In genomic region chr1:163066686-163067085, GRCh38 we compare ENCODE assay signal across 28 cellular contexts. TPM values are rescaled to one million over a fixed set of nuclear protein-coding genes. Genes with fewer than 3 reads are reported as not detected.
"Had no signal": no experiment of that assay in that cellular context is flagged by ENCODE, and none has a peak within 500 bp of the region (broad histone marks: within the 10 kb centered on the region; RNA-seq: fewer than 3 reads in every experiment).

No MANE protein-coding gene starts in this region.

- H3K27me3 ChIP-seq: stomach, testis, tibial artery, uterus, vagina had no signal

- H3K4me3 ChIP-seq: stomach, suprapubic skin, testis, thoracic aorta, thyroid gland, tibial artery, tibial nerve, transverse colon, upper lobe of left lung, upper lobe of right lung, uterus, vagina had no signal

- H3K9me3 Mint-ChIP-seq: stimulated activated effector memory CD8-positive, alpha-beta T cell treated with anti-CD3 and anti-CD28 coated beads, Interleukin-12 subunit alpha, Interleukin-12 subunit beta, amount 100 ng/mL, for 72 hours; stimulated activated memory B cell treated with anti-CD40 and anti-IgM and Interleukin-4, amounts not matched to agents 10 μg/mL and 1 μg/mL and 100 μg/mL, for 72 hours; stimulated activated naive B cell treated with anti-CD40 and anti-IgM and Interleukin-4, amounts not matched to agents 10 μg/mL and 1 μg/mL and 100 μg/mL, for 72 hours; stimulated activated naive CD8-positive, alpha-beta T cell treated with anti-CD3 and anti-CD28 coated beads, Interleukin-15, amount 100 ng/mL, for 72 hours; stimulated activated naive CD8-positive, alpha-beta T cell treated with anti-CD3 and anti-CD28 coated beads, Interleukin-15, Interleukin-2, amounts not matched to agents 100 ng/mL and 50 ng/mL, for 24 hours; type B pancreatic cell had no signal

- H3K27ac ChIP-seq: stomach, suprapubic skin, testis, thoracic aorta, thyroid gland, tibial artery, tibial nerve, transverse colon, upper lobe of left lung, upper lobe of right lung, uterus, vagina had no signal

- H3K36me3 Mint-ChIP-seq: stimulated activated effector memory CD8-positive, alpha-beta T cell treated with anti-CD3 and anti-CD28 coated beads, Interleukin-12 subunit alpha, Interleukin-12 subunit beta, amount 100 ng/mL, for 72 hours; stimulated activated memory B cell treated with anti-CD40 and anti-IgM and Interleukin-4, amounts not matched to agents 10 μg/mL and 1 μg/mL and 100 μg/mL, for 72 hours; stimulated activated naive B cell treated with anti-CD40 and anti-IgM and Interleukin-4, amounts not matched to agents 10 μg/mL and 1 μg/mL and 100 μg/mL, for 72 hours; type B pancreatic cell had no signal

- H3K4me1 Mint-ChIP-seq: stimulated activated effector memory CD8-positive, alpha-beta T cell treated with anti-CD3 and anti-CD28 coated beads, Interleukin-12 subunit alpha, Interleukin-12 subunit beta, amount 100 ng/mL, for 72 hours; stimulated activated memory B cell treated with anti-CD40 and anti-IgM and Interleukin-4, amounts not matched to agents 10 μg/mL and 1 μg/mL and 100 μg/mL, for 72 hours; stimulated activated naive CD8-positive, alpha-beta T cell treated with anti-CD3 and anti-CD28 coated beads, Interleukin-15, amount 100 ng/mL, for 72 hours had no signal

- DNase-seq: stimulated activated CD4-positive, alpha-beta T cell treated with anti-CD3 and anti-CD28 coated beads, Interleukin-2, amount 100 ng/mL, for 48 hours; stimulated activated CD4-positive, alpha-beta T cell treated with anti-CD3 and anti-CD28 coated beads, Interleukin-4, amount 100 ng/mL, for 1 hour; stimulated activated CD4-positive, alpha-beta T cell treated with anti-CD3 and anti-CD28 coated beads, Interleukin-4, amount 100 ng/mL, for 24 hours; stimulated activated CD4-positive, alpha-beta T cell treated with anti-CD3 and anti-CD28 coated beads, Interleukin-4, amount 100 ng/mL, for 4 hours; stimulated activated CD8-positive, alpha-beta memory T cell treated with anti-CD3 and anti-CD28 coated beads, Interleukin-4, amount 100 ng/mL, for 48 hours; stimulated activated naive B cell treated with anti-CD40 and anti-IgM and Interleukin-4, amounts not matched to agents 10 μg/mL and 1 μg/mL and 100 μg/mL, for 72 hours; stimulated activated naive CD4-positive, alpha-beta T cell; stimulated activated naive CD4-positive, alpha-beta T cell treated with Interleukin-2 at 50 U/mL for 16 hours; stimulated activated naive CD8-positive, alpha-beta T cell treated with anti-CD3 and anti-CD28 coated beads, Interleukin-15, amount 100 ng/mL, for 72 hours; stimulated activated naive CD8-positive, alpha-beta T cell treated with anti-CD3 and anti-CD28 coated beads, Interleukin-15, Interleukin-2, amounts not matched to agents 100 U/mL and 50 U/mL, for 24 hours; stomach; substantia nigra; testis; thyroid gland; tibial artery; transverse colon; trophoblast cell; upper lobe of left lung; upper lobe of right lung; uterus had no signal

- ATAC-seq: stimulated activated effector memory CD8-positive, alpha-beta T cell treated with anti-CD3 and anti-CD28 coated beads, Interleukin-12 subunit alpha, Interleukin-12 subunit beta, amount 100 ng/mL, for 72 hours; stimulated activated memory B cell treated with anti-CD40 and anti-IgM and Interleukin-4, amounts not matched to agents 10 μg/mL and 1 μg/mL and 100 μg/mL, for 72 hours; stimulated activated naive B cell treated with anti-CD40 and anti-IgM and Interleukin-4, amounts not matched to agents 10 μg/mL and 1 μg/mL and 100 μg/mL, for 72 hours; stimulated activated naive CD8-positive, alpha-beta T cell treated with anti-CD3 and anti-CD28 coated beads, Interleukin-15, amount 100 ng/mL, for 72 hours; stimulated activated naive CD8-positive, alpha-beta T cell treated with anti-CD3 and anti-CD28 coated beads, Interleukin-15, Interleukin-2, amounts not matched to agents 100 U/mL and 50 U/mL, for 24 hours; upper lobe of right lung had no signal

- H3K27ac Mint-ChIP-seq: stimulated activated effector memory CD8-positive, alpha-beta T cell treated with anti-CD3 and anti-CD28 coated beads, Interleukin-12 subunit alpha, Interleukin-12 subunit beta, amount 100 ng/mL, for 72 hours; stimulated activated memory B cell treated with anti-CD40 and anti-IgM and Interleukin-4, amounts not matched to agents 10 μg/mL and 1 μg/mL and 100 μg/mL, for 72 hours; stimulated activated naive B cell treated with anti-CD40 and anti-IgM and Interleukin-4, amounts not matched to agents 10 μg/mL and 1 μg/mL and 100 μg/mL, for 72 hours; stimulated activated naive CD8-positive, alpha-beta T cell treated with anti-CD3 and anti-CD28 coated beads, Interleukin-15, amount 100 ng/mL, for 72 hours; stimulated activated naive CD8-positive, alpha-beta T cell treated with anti-CD3 and anti-CD28 coated beads, Interleukin-15, Interleukin-2, amounts not matched to agents 100 ng/mL and 50 ng/mL, for 24 hours; type B pancreatic cell had no signal

- H3K4me3 Mint-ChIP-seq: stimulated activated effector memory CD8-positive, alpha-beta T cell treated with anti-CD3 and anti-CD28 coated beads, Interleukin-12 subunit alpha, Interleukin-12 subunit beta, amount 100 ng/mL, for 72 hours; stimulated activated memory B cell treated with anti-CD40 and anti-IgM and Interleukin-4, amounts not matched to agents 10 μg/mL and 1 μg/mL and 100 μg/mL, for 72 hours; stimulated activated naive B cell treated with anti-CD40 and anti-IgM and Interleukin-4, amounts not matched to agents 10 μg/mL and 1 μg/mL and 100 μg/mL, for 72 hours; stimulated activated naive CD8-positive, alpha-beta T cell treated with anti-CD3 and anti-CD28 coated beads, Interleukin-15, amount 100 ng/mL, for 72 hours; stimulated activated naive CD8-positive, alpha-beta T cell treated with anti-CD3 and anti-CD28 coated beads, Interleukin-15, Interleukin-2, amounts not matched to agents 100 ng/mL and 50 ng/mL, for 24 hours; type B pancreatic cell had no signal

RNA-seq across cellular contexts. Expression of gene RGS4, which starts 2.5 kb away (rescaled TPM):
- total RNA-seq: suprapubic skin had no signal
